Comparison of ENCODE assay signal across 8 cellular contexts in the genomic region with DNA sequence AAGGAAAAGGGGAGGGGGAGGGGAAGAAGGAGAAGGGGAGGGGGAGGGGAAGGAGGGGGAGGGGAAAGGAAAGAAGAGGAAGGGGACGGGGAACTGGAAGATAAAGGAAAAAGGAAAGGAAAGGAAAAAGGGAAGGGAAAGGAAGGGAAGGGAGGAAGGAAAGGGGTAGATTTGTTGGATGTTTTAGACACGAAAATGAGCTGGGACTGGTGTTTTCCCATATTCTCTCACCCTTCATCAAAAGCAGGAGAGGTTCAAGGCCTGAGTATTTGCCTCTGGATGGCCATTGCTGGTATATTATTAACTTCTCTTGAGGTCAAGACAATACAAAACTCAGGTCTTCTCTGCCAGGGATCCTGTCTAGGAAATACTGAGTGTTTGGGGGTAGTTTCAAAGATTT.
"Had no signal": no experiment of that assay in that cellular context is flagged by ENCODE, and none has a peak within 500 bp of the region (broad histone marks: within the 10 kb centered on the region; RNA-seq: fewer than 3 reads in every experiment).

No MANE protein-coding gene starts in this region.

- H3K4me3 ChIP-seq: GM12878 had no signal

- DNase-seq: GDM1, GF-D8 had no signal

- FAIRE-seq: G401.6, GM12878, GM12891, GM12892, GM18507, GM19239 had no signal

- ATAC-seq: GM12878 had no signal
